Comparison of ENCODE assay signal across 30 cellular contexts in genomic region chr10:100520811-100521210, GRCh38. TPM values are rescaled to one million over a fixed set of nuclear protein-coding genes. Genes with fewer than 3 reads are reported as not detected.
DNase-seq lines count a peak whose midpoint lies in the region; ATAC-seq, FAIRE-seq and TF ChIP-seq lines count a peak whose summit lies in the region.
"Had no signal": no experiment of that assay in that cellular context is flagged by ENCODE, and none has a peak within 500 bp of the region (broad histone marks: within the 10 kb centered on the region; RNA-seq: fewer than 3 reads in every experiment).

No MANE protein-coding gene starts in this region.

- no peaks in the 10 kb centered on the region for H4K20me1 ChIP-seq in osteoblast (ENCODE audit: insufficient read depth, low read length)

- peaks cover 11% of the 10 kb centered on the region for H3K36me3 ChIP-seq in RWPE2 (ENCODE audit: low read depth)
- peaks cover 25% of the 10 kb centered on the region for H3K36me3 ChIP-seq in osteoblast (ENCODE audit: insufficient read depth, low read length)

- no peak overlapping the region for H3K4me3 Mint-ChIP-seq in activated CD4-positive, alpha-beta T cell treated with anti-CD3 and anti-CD28 coated beads for 36 hours
- H3K4me3 Mint-ChIP-seq: naive thymus-derived CD8-positive, alpha-beta T cell; T-helper 17 cell had no signal

- peaks cover 37% of the 10 kb centered on the region for H3K36me3 Mint-ChIP-seq in activated CD4-positive, alpha-beta T cell treated with anti-CD3 and anti-CD28 coated beads for 36 hours (ENCODE audit: low read depth)

- no peaks in the 10 kb centered on the region for H3K9me3 Mint-ChIP-seq in activated CD4-positive, alpha-beta T cell treated with anti-CD3 and anti-CD28 coated beads for 36 hours (ENCODE audit: low read depth)
- H3K9me3 Mint-ChIP-seq: brain; H9; naive thymus-derived CD8-positive, alpha-beta T cell had no signal

- H3K27ac Mint-ChIP-seq in activated CD4-positive, alpha-beta T cell treated with anti-CD3 and anti-CD28 coated beads for 36 hours = peak overlapping the region; percentile 25
- H3K27ac Mint-ChIP-seq: brain, H9, T-helper 17 cell had no signal

- H3K4me1 ChIP-seq in RWPE2 (ENCODE audit: insufficient read depth, poor library complexity, severe bottlenecking) (peaks cover 9% of the 10 kb centered on the region), osteoblast (ENCODE audit: insufficient read depth, low read length) (peaks cover 26% of the 10 kb centered on the region)
- H3K4me1 ChIP-seq: BE2C, Caco-2, SJCRH30 had no signal

- no peak for TF ChIP-seq CTCF in RWPE2 (IDR thresholded peaks at IDR 0.05; ENCODE audit: poor library complexity, severe bottlenecking)
- no peak for TF ChIP-seq CTCF in osteoblast (IDR thresholded peaks at IDR 0.05; ENCODE audit: extremely low read depth, low read depth, low read length)

- H3K27me3 ChIP-seq in RWPE2 (ENCODE audit: insufficient read depth, poor library complexity, severe bottlenecking) (no peaks in the 10 kb centered on the region), osteoblast (ENCODE audit: insufficient read depth, low read length) (no peaks in the 10 kb centered on the region)
- H3K27me3 ChIP-seq: BE2C, SJCRH30 had no signal

- DNase-seq in activated CD4-positive, alpha-beta T cell treated with anti-CD3 and anti-CD28 coated beads for 36 hours = no peak
- no peak for DNase-seq in activated CD4-positive, alpha-beta T cell treated with anti-CD3 and anti-CD28 coated beads, Interleukin-2, amount 50 U/mL, for 1 hour
- DNase-seq in RWPE2 (ENCODE audit: low spot score) (no peak), dermis blood vessel endothelial cell (peak; percentile 67), osteoblast (ENCODE audit: insufficient read length, low spot score, missing footprints) (no peak), T1000 (lab: John Stamatoyannopoulos, UW) (no peak), GM19239 (ENCODE audit: insufficient read length, low spot score) (no peak)
- DNase-seq: activated gamma-delta T cell treated with Interleukin-2 at 50 U/mL for 16 hours; BE2C; Caco-2; foreskin melanocyte; H9; kidney glomerular epithelial cell; naive thymus-derived CD8-positive, alpha-beta T cell; NCI-H1417 treated with DMSO at 0.1 percent for 48 hours; NCI-H774; OCI-M1; posterior cingulate gyrus; SJCRH30; stomach; T-helper 17 cell; upper lobe of left lung had no signal

- ATAC-seq in activated CD4-positive, alpha-beta T cell treated with anti-CD3 and anti-CD28 coated beads for 36 hours = no peak
- ATAC-seq in RWPE2 (ENCODE audit: low read depth) = peak; percentile 77
- no peak for ATAC-seq in HG02840 (IDR thresholded peaks at IDR 0.05; ENCODE audit: low FRiP score, unreplicated experiment)
- ATAC-seq: activated CD4-positive, CD25-positive, alpha-beta regulatory T cell treated with anti-CD3 and anti-CD28 coated beads, Interleukin-2, amount 50 U/mL, for 24 hours; HepG2; naive thymus-derived CD8-positive, alpha-beta T cell; T-helper 17 cell had no signal

- H3K27ac ChIP-seq in RWPE2 (ENCODE audit: poor library complexity, severe bottlenecking) (peak overlapping the region; percentile 41), osteoblast (ENCODE audit: low read depth, low read length) (no peak overlapping the region)
- H3K27ac ChIP-seq: coronary artery, SJCRH30, stomach, upper lobe of left lung had no signal

- H3K27me3 Mint-ChIP-seq in activated CD4-positive, alpha-beta T cell treated with anti-CD3 and anti-CD28 coated beads for 36 hours = no peaks in the 10 kb centered on the region
- H3K27me3 Mint-ChIP-seq: naive thymus-derived CD8-positive, alpha-beta T cell; T-helper 17 cell had no signal

- no peak overlapping the region for H3K4me3 ChIP-seq in RWPE2 (ENCODE audit: severe bottlenecking)
- H3K4me3 ChIP-seq in osteoblast (ENCODE audit: insufficient read depth, low read length) = no peak overlapping the region
- H3K4me3 ChIP-seq: coronary artery, SJCRH30, stomach, upper lobe of left lung had no signal

- POLR2A ChIA-PET in activated CD4-positive, alpha-beta T cell treated with anti-CD3 and anti-CD28 coated beads for 36 hours (lab: Charles Lee) = no interaction called here

- H3K9me3 ChIP-seq in RWPE2 (ENCODE audit: severe bottlenecking) = no peaks in the 10 kb centered on the region
- no peaks in the 10 kb centered on the region for H3K9me3 ChIP-seq in osteoblast (ENCODE audit: low read depth, low read length)
- H3K9me3 ChIP-seq: BE2C, Caco-2, SJCRH30, stomach, upper lobe of left lung had no signal

- H2AFZ ChIP-seq in osteoblast (ENCODE audit: low read length) = no peak overlapping the region

- no peaks in the 10 kb centered on the region for H3K79me2 ChIP-seq in osteoblast (ENCODE audit: insufficient read depth, low read length)

- intact Hi-C loops in activated CD4-positive, alpha-beta T cell treated with anti-CD3 and anti-CD28 coated beads for 36 hours (cut with DNase I, micrococcal nuclease) = no loop called here

- CTCF ChIA-PET in activated CD4-positive, alpha-beta T cell treated with anti-CD3 and anti-CD28 coated beads for 36 hours (lab: Charles Lee) = interaction anchor here (0.6 to 9.6 kb wide), 5 partner anchors 9 to 87 kb away, joined by 3 to 96 read pairs (median 7); partner anchors contain the start of gene NDUFB8

- peak overlapping the region; percentile 21 for H3K4me2 ChIP-seq in osteoblast (ENCODE audit: insufficient read depth, low read length)

- no peak for FAIRE-seq in GM19239 (lab: Jason Lieb, UNC)
- FAIRE-seq: HepG2 had no signal

- H3K4me1 Mint-ChIP-seq in activated CD4-positive, alpha-beta T cell treated with anti-CD3 and anti-CD28 coated beads for 36 hours = peaks cover 13% of the 10 kb centered on the region

RNA-seq across cellular contexts. Expression of gene SEC31B, which starts 1.1 kb away (rescaled TPM):
- total RNA-seq in activated CD4-positive, alpha-beta T cell treated with anti-CD3 and anti-CD28 coated beads for 36 hours = 10 to 100 TPM; 36.0 to 36.7 TPM
- 1.2 and 5.3 TPM in 2 replicates for total RNA-seq in dermis blood vessel endothelial cell
- total RNA-seq in osteoblast = 5.3 and 5.4 TPM in 2 replicates

RNA-seq across cellular contexts. Expression of gene NDUFB8, which starts 8.9 kb away (rescaled TPM):
- 100 to 1,000 TPM; 291 to 375 TPM for total RNA-seq in activated CD4-positive, alpha-beta T cell treated with anti-CD3 and anti-CD28 coated beads for 36 hours
- total RNA-seq in dermis blood vessel endothelial cell (113 and 116 TPM in 2 replicates), osteoblast (89.3 and 102 TPM in 2 replicates)

RNA-seq across cellular contexts. Expression of gene HIF1AN, which starts 14.9 kb away (rescaled TPM):
- total RNA-seq in activated CD4-positive, alpha-beta T cell treated with anti-CD3 and anti-CD28 coated beads for 36 hours = 10 to 100 TPM; 45.9 to 50.8 TPM
- 7.5 and 10.4 TPM in 2 replicates for total RNA-seq in dermis blood vessel endothelial cell
- total RNA-seq in osteoblast = 12.7 and 15.2 TPM in 2 replicates

RNA-seq across cellular contexts. Expression of gene WNT8B, which starts 58.0 kb away (rescaled TPM):
- under 1 TPM; 0.40 to 0.43 TPM for total RNA-seq in activated CD4-positive, alpha-beta T cell treated with anti-CD3 and anti-CD28 coated beads for 36 hours
- total RNA-seq in dermis blood vessel endothelial cell (not detected in 2 replicates), osteoblast (not detected in 2 replicates)
- total RNA-seq: A172; H9; mesenteric fat pad; naive thymus-derived CD8-positive, alpha-beta T cell; SJCRH30; skeletal muscle tissue; stomach; T-helper 17 cell had no signal
